20 cellular contexts compared by ENCODE assay signal in genomic region chr7:240128-240676, GRCh38. TPM values are rescaled to one million over a fixed set of nuclear protein-coding genes. Genes with fewer than 3 reads are reported as not detected.
DNase-seq lines count a peak whose midpoint lies in the region; ATAC-seq and TF ChIP-seq lines count a peak whose summit lies in the region.
"Had no signal": no experiment of that assay in that cellular context is flagged by ENCODE, and none has a peak within 500 bp of the region (broad histone marks: within the 10 kb centered on the region; RNA-seq: fewer than 3 reads in every experiment).

No MANE protein-coding gene starts in this region.

- peaks cover 44% of the 10 kb centered on the region for H3K36me3 ChIP-seq in BLaER1
- no peaks in the 10 kb centered on the region for H3K36me3 ChIP-seq in HEK293 (ENCODE audit: control insufficient read depth in 2 of 2, insufficient read depth in 1 of 2, low read length in 2 of 2)
- H3K36me3 ChIP-seq: HAP-1, SJCRH30 had no signal

- H4K20me1 ChIP-seq in BLaER1 = peaks cover 59% of the 10 kb centered on the region

- peak overlapping the region; percentile 71 for H3K4me2 ChIP-seq in BLaER1

- H3K4me3 ChIP-seq in BLaER1 = no peak overlapping the region
- no peak overlapping the region for H3K4me3 ChIP-seq in HEK293 (ENCODE audit: low read depth, low read length)
- H3K4me3 ChIP-seq: HAP-1, SJCRH30 had no signal

- H3K4me1 Mint-ChIP-seq in natural killer cell treated with Interleukin-12 subunit alpha and Interleukin-12 subunit beta and Interleukin-15 and Interleukin-18, amount 100 ng/mL, for 72 hours (ENCODE audit: low read depth in 2 of 2) = no peaks in the 10 kb centered on the region
- no peaks in the 10 kb centered on the region for H3K4me1 Mint-ChIP-seq in mesothelial cell of epicardium
- H3K4me1 Mint-ChIP-seq: IgD-negative memory B cell had no signal

- CTCF ChIA-PET in HEK293 (lab: Yijun Ruan, JAX) = no interaction called here

- H3K27ac Mint-ChIP-seq in natural killer cell treated with Interleukin-12 subunit alpha and Interleukin-12 subunit beta and Interleukin-15 and Interleukin-18, amount 100 ng/mL, for 72 hours = no peak overlapping the region
- no peak overlapping the region for H3K27ac Mint-ChIP-seq in mesothelial cell of epicardium
- H3K27ac Mint-ChIP-seq: CD4-positive, alpha-beta memory T cell; IgD-negative memory B cell had no signal

- POLR2A ChIA-PET in HEK293 (lab: Yijun Ruan, JAX) = no interaction called here

- no peaks in the 10 kb centered on the region for H3K9me3 Mint-ChIP-seq in natural killer cell treated with Interleukin-12 subunit alpha and Interleukin-12 subunit beta and Interleukin-15 and Interleukin-18, amount 100 ng/mL, for 72 hours
- H3K9me3 Mint-ChIP-seq in mesothelial cell of epicardium = no peaks in the 10 kb centered on the region
- H3K9me3 Mint-ChIP-seq: CD4-positive, alpha-beta memory T cell had no signal

- ATAC-seq in esophagus mucosa (peak; percentile 80), GM18520 (IDR thresholded peaks at IDR 0.05; ENCODE audit: unreplicated experiment) (no peak), HG03097 (IDR thresholded peaks at IDR 0.05; ENCODE audit: low FRiP score, unreplicated experiment) (no peak)
- peak; percentile 60 to 61 for ATAC-seq in natural killer cell treated with Interleukin-12 subunit alpha and Interleukin-12 subunit beta and Interleukin-15 and Interleukin-18, amount 100 ng/mL, for 72 hours

- H3K9me3 ChIP-seq in BLaER1 (peaks cover 5% of the 10 kb centered on the region; the same call in 1 of the 2 replicates), HEK293 (ENCODE audit: control insufficient read depth, insufficient read depth, low read depth, low read length) (no peaks in the 10 kb centered on the region)
- H3K9me3 ChIP-seq: HAP-1, SJCRH30 had no signal

- H3K36me3 Mint-ChIP-seq in natural killer cell treated with Interleukin-12 subunit alpha and Interleukin-12 subunit beta and Interleukin-15 and Interleukin-18, amount 100 ng/mL, for 72 hours = no peaks in the 10 kb centered on the region
- no peaks in the 10 kb centered on the region for H3K36me3 Mint-ChIP-seq in mesothelial cell of epicardium
- H3K36me3 Mint-ChIP-seq: CD4-positive, alpha-beta memory T cell; IgD-negative memory B cell had no signal

- H3K27me3 Mint-ChIP-seq in natural killer cell treated with Interleukin-12 subunit alpha and Interleukin-12 subunit beta and Interleukin-15 and Interleukin-18, amount 100 ng/mL, for 72 hours = no peaks in the 10 kb centered on the region
- H3K27me3 Mint-ChIP-seq in mesothelial cell of epicardium (ENCODE audit: low read depth) = no peaks in the 10 kb centered on the region
- H3K27me3 Mint-ChIP-seq: CD4-positive, alpha-beta memory T cell; IgD-negative memory B cell had no signal

- H3K27ac ChIP-seq in BLaER1 (no peak overlapping the region), HEK293 (ENCODE audit: extremely low read depth, low read depth, low read length) (no peak overlapping the region)
- H3K27ac ChIP-seq: SJCRH30 had no signal

- DNase-seq in natural killer cell treated with Interleukin-12 subunit alpha and Interleukin-12 subunit beta and Interleukin-15 and Interleukin-18, amount 100 ng/mL, for 72 hours (ENCODE audit: low spot score) = no peak
- DNase-seq in NCI-H128 (lab: John Stamatoyannopoulos, UW; ENCODE audit: unreplicated experiment) (no peak), mesothelial cell of epicardium (ENCODE audit: low spot score in 2 of 2, unreplicated experiment in 2 of 2) (no peak)
- DNase-seq: CD4-positive, alpha-beta memory T cell; Kasumi-1; NCI-H1105 treated with DMSO at 0.1 percent for 48 hours; NCI-H187; NCI-H526 treated with DMSO at 0.1 percent for 48 hours; RPMI8226 had no signal

- TF ChIP-seq CTCF in HEK293 (tag by site-specific recombination; IDR thresholded peaks at IDR 0.05) = no peak
- TF ChIP-seq CTCF in mesothelial cell of epicardium (IDR thresholded peaks at IDR 0.05; ENCODE audit: unreplicated experiment) = no peak

- H3K27me3 ChIP-seq in BLaER1 = no peaks in the 10 kb centered on the region
- H3K27me3 ChIP-seq: SJCRH30 had no signal

- no peak overlapping the region for H3K4me3 Mint-ChIP-seq in natural killer cell treated with Interleukin-12 subunit alpha and Interleukin-12 subunit beta and Interleukin-15 and Interleukin-18, amount 100 ng/mL, for 72 hours
- H3K4me3 Mint-ChIP-seq in mesothelial cell of epicardium = no peak overlapping the region
- H3K4me3 Mint-ChIP-seq: CD4-positive, alpha-beta memory T cell; IgD-negative memory B cell had no signal

- H3K4me1 ChIP-seq in BLaER1 (peaks cover 14% of the 10 kb centered on the region), HEK293 (ENCODE audit: control insufficient read depth, insufficient read depth, low read length) (no peaks in the 10 kb centered on the region)
- H3K4me1 ChIP-seq: HAP-1 had no signal

- H3K9ac ChIP-seq in BLaER1 = no peak overlapping the region

TF ChIP-seq in HEK293, 187 proteins besides CTCF, POLR2A, EP300 and RAD21:
- peak; percentile 37 for TF ChIP-seq ZNF366 (tag by site-specific recombination; conservative IDR thresholded peaks at IDR 0.05)
- TF ChIP-seq ZNF148 (tag by site-specific recombination; IDR thresholded peaks at IDR 0.05; ENCODE audit: borderline replicate concordance) = 0 out of 2 replicates have a peak, but pooled peaks have one; percentile 22
- peak; percentile 92 for TF ChIP-seq ZNF513 (tag by site-specific recombination; IDR thresholded peaks at IDR 0.05)
- no peak for TF ChIP-seq INSM2 (tag by site-specific recombination; IDR thresholded peaks at IDR 0.05)

RNA-seq across cellular contexts. Expression of gene FAM20C, which starts 47.8 kb away (rescaled TPM):
- 12.6 TPM for total RNA-seq in esophagus mucosa
- under 1 TPM; 0.62 to 0.98 TPM for total RNA-seq in natural killer cell treated with Interleukin-12 subunit alpha and Interleukin-12 subunit beta and Interleukin-15 and Interleukin-18, amount 100 ng/mL, for 72 hours
- total RNA-seq in mesothelial cell of epicardium = 16.7 to 18.3 TPM (median 17.8 TPM) in 3 replicates
- total RNA-seq: HT-29, OCI-LY7 had no signal

RNA-seq across cellular contexts. Expression of gene FOXL3, which starts 49.8 kb away (rescaled TPM):
- total RNA-seq in esophagus mucosa (not detected), mesothelial cell of epicardium (not detected in 3 replicates)
- not detected for total RNA-seq in natural killer cell treated with Interleukin-12 subunit alpha and Interleukin-12 subunit beta and Interleukin-15 and Interleukin-18, amount 100 ng/mL, for 72 hours
- total RNA-seq: Calu3; CD4-positive, alpha-beta memory T cell; HT-29; OCI-LY7; SJCRH30 had no signal

Comparison
In these comparisons a context has a peak if more than half of its experiments do, and no peak if none do; other contexts are left out.
1. ATAC-seq: peak in esophagus mucosa (single experiment) and natural killer cell treated with Interleukin-12 subunit alpha and Interleukin-12 subunit beta and Interleukin-15 and Interleukin-18, amount 100 ng/mL, for 72 hours (2 of 2); none in GM18520 (single experiment) and HG03097 (single experiment).